Comparison of ENCODE assay signal across 1 cellular context in genomic region chr5:112004867-112005532, GRCh38.
TF ChIP-seq lines count a peak whose summit lies in the region.

No MANE protein-coding gene starts in this region.

TF ChIP-seq in GM12878, 131 proteins besides CTCF, POLR2A, EP300 and RAD21 (continued from another document):
- TF ChIP-seq BCL3 (IDR thresholded peaks at IDR 0.05; ENCODE audit: borderline replicate concordance, insufficient read depth, low read depth, low read length, poor library complexity, severe bottlenecking) (peak; percentile 85), CEBPB (IDR thresholded peaks at IDR 0.05; ENCODE audit: borderline replicate concordance in 1 of 2, low read depth in 2 of 2, low read length in 2 of 2) (no peak), IKZF1 (conservative IDR thresholded peaks at IDR 0.05) (peak; percentile 66), SREBF1 (IDR thresholded peaks at IDR 0.05; ENCODE audit: low read length) (no peak), POU2F2 (IDR thresholded peaks at IDR 0.05; ENCODE audit: borderline replicate concordance, low read depth, low read length) (peak; percentile 83; the same call in 1 of the 3 replicates), SPI1 (IDR thresholded peaks at IDR 0.05; ENCODE audit: borderline replicate concordance, insufficient read depth, low read depth, low read length) (peak; percentile 68; the same call in 1 of the 2 replicates), EED (IDR thresholded peaks at IDR 0.05; ENCODE audit: low read depth) (peak; percentile 73), TCF7 (IDR thresholded peaks at IDR 0.05; ENCODE audit: borderline replicate concordance) (peak; percentile 61; the same call in 1 of the 2 replicates), PML (IDR thresholded peaks at IDR 0.05; ENCODE audit: low read length) (peak; percentile 42; the same call in 1 of the 2 replicates), SMARCA5 (IDR thresholded peaks at IDR 0.05) (no peak), HDAC6 (IDR thresholded peaks at IDR 0.05; ENCODE audit: unreplicated experiment) (no peak), RUNX3 (IDR thresholded peaks at IDR 0.05; ENCODE audit: low read length) (peak; percentile 75), ZZZ3 (IDR thresholded peaks at IDR 0.05; ENCODE audit: control insufficient read depth, insufficient read length, low read depth) (no peak), ZNF622 (IDR thresholded peaks at IDR 0.05) (no peak), WRNIP1 (IDR thresholded peaks at IDR 0.05; ENCODE audit: borderline replicate concordance, low read depth, low read length) (no peak), JUNB (IDR thresholded peaks at IDR 0.05) (peak; percentile 76), SMAD1 (IDR thresholded peaks at IDR 0.05; ENCODE audit: low read depth, partially characterized antibody) (no peak)
- TF ChIP-seq, protein P1, sequence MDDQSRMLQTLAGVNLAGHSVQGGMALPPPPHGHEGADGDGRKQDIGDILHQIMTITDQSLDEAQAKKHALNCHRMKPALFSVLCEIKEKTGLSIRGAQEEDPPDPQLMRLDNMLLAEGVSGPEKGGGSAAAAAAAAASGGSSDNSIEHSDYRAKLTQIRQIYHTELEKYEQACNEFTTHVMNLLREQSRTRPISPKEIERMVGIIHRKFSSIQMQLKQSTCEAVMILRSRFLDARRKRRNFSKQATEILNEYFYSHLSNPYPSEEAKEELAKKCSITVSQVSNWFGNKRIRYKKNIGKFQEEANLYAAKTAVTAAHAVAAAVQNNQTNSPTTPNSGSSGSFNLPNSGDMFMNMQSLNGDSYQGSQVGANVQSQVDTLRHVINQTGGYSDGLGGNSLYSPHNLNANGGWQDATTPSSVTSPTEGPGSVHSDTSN (IDR thresholded peaks at IDR 0.05; ENCODE audit: insufficient replicate concordance, low read depth, low read length): no peak
- TF ChIP-seq, protein P2, sequence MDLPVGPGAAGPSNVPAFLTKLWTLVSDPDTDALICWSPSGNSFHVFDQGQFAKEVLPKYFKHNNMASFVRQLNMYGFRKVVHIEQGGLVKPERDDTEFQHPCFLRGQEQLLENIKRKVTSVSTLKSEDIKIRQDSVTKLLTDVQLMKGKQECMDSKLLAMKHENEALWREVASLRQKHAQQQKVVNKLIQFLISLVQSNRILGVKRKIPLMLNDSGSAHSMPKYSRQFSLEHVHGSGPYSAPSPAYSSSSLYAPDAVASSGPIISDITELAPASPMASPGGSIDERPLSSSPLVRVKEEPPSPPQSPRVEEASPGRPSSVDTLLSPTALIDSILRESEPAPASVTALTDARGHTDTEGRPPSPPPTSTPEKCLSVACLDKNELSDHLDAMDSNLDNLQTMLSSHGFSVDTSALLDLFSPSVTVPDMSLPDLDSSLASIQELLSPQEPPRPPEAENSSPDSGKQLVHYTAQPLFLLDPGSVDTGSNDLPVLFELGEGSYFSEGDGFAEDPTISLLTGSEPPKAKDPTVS (IDR thresholded peaks at IDR 0.05; ENCODE audit: low read depth, low read length): no peak
